Comparison of ENCODE assay signal across 1 cellular context in genomic region chr1:227318852-227319607, GRCh38.
TF ChIP-seq lines count a peak whose summit lies in the region.

No MANE protein-coding gene starts in this region.

TF ChIP-seq in HEK293, 187 proteins besides CTCF, POLR2A, EP300 and RAD21 (continued from another document):
- TF ChIP-seq ZNF548 (tag by site-specific recombination; IDR thresholded peaks at IDR 0.05), result peak; percentile 98
- TF ChIP-seq ZNF596 (tag by site-specific recombination; IDR thresholded peaks at IDR 0.05), result no peak
- no peak for TF ChIP-seq ZNF488 (tag by site-specific recombination; IDR thresholded peaks at IDR 0.05)
- peak; percentile 36 for TF ChIP-seq ZIC2 (tag by site-specific recombination; IDR thresholded peaks at IDR 0.05)
- peak; percentile 81 for TF ChIP-seq MZF1 (tag by site-specific recombination; IDR thresholded peaks at IDR 0.05; ENCODE audit: borderline replicate concordance)
- peak; percentile 50 for TF ChIP-seq KLF16 (tag by site-specific recombination; IDR thresholded peaks at IDR 0.05)
- TF ChIP-seq ZXDB (tag by site-specific recombination; IDR thresholded peaks at IDR 0.05), result peak; percentile 72
- TF ChIP-seq SCRT2 (tag by site-specific recombination; IDR thresholded peaks at IDR 0.05), result peak; percentile 87
- no peak for TF ChIP-seq ZNF23 (tag by site-specific recombination; IDR thresholded peaks at IDR 0.05; ENCODE audit: borderline replicate concordance)
- no peak for TF ChIP-seq ZNF555 (tag by site-specific recombination; conservative IDR thresholded peaks at IDR 0.05)
- TF ChIP-seq ZNF311 (tag by site-specific recombination; IDR thresholded peaks at IDR 0.05; ENCODE audit: borderline replicate concordance), result no peak
- no peak for TF ChIP-seq ZNF184 (tag by site-specific recombination; IDR thresholded peaks at IDR 0.05)
- TF ChIP-seq ZNF704 (tag by site-specific recombination; IDR thresholded peaks at IDR 0.05), result no peak
- peak; percentile 96 for TF ChIP-seq PATZ1 (tag by site-specific recombination; IDR thresholded peaks at IDR 0.05)
TF ChIP-seq in HEK293: peak in this region for 59.
